ENCODE assay signal across 1 cellular context in the genomic region with DNA sequence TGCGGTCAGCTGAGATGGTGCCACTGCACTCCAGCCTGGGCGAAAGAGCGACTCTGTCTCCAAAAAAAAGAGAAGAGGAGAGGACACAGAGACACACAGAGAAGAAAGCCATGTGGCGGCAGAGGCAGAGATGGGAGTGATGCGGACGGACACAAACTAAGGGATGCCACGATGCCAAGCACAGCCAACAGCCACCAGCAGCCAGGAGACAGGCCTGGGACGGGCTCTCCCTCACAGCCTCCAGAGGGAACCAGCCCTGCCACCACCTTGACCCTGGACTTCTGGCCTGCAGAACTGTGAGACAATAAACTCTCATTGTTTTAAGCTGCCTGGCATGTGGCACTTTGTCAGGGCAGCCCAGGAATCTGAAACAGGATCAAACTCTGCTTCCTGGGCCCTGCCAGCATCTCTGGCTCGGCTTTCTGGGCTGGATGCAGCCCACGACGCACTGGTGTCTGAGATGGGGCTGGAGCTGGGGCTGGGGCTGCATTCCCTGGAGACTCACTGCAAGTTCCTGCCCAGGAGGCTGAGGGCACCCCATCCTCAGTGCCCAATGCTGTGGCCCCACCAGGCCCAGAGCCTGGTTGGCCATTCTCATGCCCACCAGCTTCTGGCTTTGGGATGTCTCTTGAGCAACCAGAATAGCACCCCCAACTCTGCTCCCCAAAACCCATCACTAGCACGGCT.
TF ChIP-seq lines count a peak whose summit lies in the region.

No MANE protein-coding gene starts in this region.

TF ChIP-seq in K562, 482 proteins besides CTCF, POLR2A, EP300 and RAD21:
- TF ChIP-seq POLR2AphosphoS2 (IDR thresholded peaks at IDR 0.05; ENCODE audit: low read length) (no peak), KDM5B (IDR thresholded peaks at IDR 0.05; ENCODE audit: insufficient replicate concordance, low read depth, low read length) (peak; percentile 38), RBFOX2 (IDR thresholded peaks at IDR 0.05; ENCODE audit: low read depth, low read length) (peak; percentile 74), POLR2G (IDR thresholded peaks at IDR 0.05; ENCODE audit: low read depth, low read length) (peak; percentile 68), SUPT5H (IDR thresholded peaks at IDR 0.05) (peak; percentile 50; the same call in 1 of the 2 replicates), TEAD4 (IDR thresholded peaks at IDR 0.05; ENCODE audit: low read length) (0 out of 2 replicates have a peak, but pooled peaks have one; percentile 6), TEAD4 (CRISPR knock-in tag; IDR thresholded peaks at IDR 0.05; ENCODE audit: borderline replicate concordance) (no peak)
- TF ChIP-seq, protein P1, sequence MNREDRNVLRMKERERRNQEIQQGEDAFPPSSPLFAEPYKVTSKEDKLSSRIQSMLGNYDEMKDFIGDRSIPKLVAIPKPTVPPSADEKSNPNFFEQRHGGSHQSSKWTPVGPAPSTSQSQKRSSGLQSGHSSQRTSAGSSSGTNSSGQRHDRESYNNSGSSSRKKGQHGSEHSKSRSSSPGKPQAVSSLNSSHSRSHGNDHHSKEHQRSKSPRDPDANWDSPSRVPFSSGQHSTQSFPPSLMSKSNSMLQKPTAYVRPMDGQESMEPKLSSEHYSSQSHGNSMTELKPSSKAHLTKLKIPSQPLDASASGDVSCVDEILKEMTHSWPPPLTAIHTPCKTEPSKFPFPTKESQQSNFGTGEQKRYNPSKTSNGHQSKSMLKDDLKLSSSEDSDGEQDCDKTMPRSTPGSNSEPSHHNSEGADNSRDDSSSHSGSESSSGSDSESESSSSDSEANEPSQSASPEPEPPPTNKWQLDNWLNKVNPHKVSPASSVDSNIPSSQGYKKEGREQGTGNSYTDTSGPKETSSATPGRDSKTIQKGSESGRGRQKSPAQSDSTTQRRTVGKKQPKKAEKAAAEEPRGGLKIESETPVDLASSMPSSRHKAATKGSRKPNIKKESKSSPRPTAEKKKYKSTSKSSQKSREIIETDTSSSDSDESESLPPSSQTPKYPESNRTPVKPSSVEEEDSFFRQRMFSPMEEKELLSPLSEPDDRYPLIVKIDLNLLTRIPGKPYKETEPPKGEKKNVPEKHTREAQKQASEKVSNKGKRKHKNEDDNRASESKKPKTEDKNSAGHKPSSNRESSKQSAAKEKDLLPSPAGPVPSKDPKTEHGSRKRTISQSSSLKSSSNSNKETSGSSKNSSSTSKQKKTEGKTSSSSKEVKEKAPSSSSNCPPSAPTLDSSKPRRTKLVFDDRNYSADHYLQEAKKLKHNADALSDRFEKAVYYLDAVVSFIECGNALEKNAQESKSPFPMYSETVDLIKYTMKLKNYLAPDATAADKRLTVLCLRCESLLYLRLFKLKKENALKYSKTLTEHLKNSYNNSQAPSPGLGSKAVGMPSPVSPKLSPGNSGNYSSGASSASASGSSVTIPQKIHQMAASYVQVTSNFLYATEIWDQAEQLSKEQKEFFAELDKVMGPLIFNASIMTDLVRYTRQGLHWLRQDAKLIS (CRISPR knock-in tag; IDR thresholded peaks at IDR 0.05), result 0 out of 2 replicates have a peak, but pooled peaks have one; percentile 25
- TF ChIP-seq, protein P2, sequence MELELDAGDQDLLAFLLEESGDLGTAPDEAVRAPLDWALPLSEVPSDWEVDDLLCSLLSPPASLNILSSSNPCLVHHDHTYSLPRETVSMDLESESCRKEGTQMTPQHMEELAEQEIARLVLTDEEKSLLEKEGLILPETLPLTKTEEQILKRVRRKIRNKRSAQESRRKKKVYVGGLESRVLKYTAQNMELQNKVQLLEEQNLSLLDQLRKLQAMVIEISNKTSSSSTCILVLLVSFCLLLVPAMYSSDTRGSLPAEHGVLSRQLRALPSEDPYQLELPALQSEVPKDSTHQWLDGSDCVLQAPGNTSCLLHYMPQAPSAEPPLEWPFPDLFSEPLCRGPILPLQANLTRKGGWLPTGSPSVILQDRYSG (tag; conservative IDR thresholded peaks at IDR 0.05; ENCODE audit: low read depth), result no peak
- TF ChIP-seq, protein P3, sequence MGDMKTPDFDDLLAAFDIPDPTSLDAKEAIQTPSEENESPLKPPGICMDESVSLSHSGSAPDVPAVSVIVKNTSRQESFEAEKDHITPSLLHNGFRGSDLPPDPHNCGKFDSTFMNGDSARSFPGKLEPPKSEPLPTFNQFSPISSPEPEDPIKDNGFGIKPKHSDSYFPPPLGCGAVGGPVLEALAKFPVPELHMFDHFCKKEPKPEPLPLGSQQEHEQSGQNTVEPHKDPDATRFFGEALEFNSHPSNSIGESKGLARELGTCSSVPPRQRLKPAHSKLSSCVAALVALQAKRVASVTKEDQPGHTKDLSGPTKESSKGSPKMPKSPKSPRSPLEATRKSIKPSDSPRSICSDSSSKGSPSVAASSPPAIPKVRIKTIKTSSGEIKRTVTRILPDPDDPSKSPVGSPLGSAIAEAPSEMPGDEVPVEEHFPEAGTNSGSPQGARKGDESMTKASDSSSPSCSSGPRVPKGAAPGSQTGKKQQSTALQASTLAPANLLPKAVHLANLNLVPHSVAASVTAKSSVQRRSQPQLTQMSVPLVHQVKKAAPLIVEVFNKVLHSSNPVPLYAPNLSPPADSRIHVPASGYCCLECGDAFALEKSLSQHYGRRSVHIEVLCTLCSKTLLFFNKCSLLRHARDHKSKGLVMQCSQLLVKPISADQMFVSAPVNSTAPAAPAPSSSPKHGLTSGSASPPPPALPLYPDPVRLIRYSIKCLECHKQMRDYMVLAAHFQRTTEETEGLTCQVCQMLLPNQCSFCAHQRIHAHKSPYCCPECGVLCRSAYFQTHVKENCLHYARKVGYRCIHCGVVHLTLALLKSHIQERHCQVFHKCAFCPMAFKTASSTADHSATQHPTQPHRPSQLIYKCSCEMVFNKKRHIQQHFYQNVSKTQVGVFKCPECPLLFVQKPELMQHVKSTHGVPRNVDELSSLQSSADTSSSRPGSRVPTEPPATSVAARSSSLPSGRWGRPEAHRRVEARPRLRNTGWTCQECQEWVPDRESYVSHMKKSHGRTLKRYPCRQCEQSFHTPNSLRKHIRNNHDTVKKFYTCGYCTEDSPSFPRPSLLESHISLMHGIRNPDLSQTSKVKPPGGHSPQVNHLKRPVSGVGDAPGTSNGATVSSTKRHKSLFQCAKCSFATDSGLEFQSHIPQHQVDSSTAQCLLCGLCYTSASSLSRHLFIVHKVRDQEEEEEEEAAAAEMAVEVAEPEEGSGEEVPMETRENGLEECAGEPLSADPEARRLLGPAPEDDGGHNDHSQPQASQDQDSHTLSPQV (IDR thresholded peaks at IDR 0.05), result peak; percentile 26; the same call in 1 of the 2 replicates
- TF ChIP-seq, protein P4, sequence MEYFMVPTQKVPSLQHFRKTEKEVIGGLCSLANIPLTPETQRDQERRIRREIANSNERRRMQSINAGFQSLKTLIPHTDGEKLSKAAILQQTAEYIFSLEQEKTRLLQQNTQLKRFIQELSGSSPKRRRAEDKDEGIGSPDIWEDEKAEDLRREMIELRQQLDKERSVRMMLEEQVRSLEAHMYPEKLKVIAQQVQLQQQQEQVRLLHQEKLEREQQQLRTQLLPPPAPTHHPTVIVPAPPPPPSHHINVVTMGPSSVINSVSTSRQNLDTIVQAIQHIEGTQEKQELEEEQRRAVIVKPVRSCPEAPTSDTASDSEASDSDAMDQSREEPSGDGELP (CRISPR knock-in tag; IDR thresholded peaks at IDR 0.05; ENCODE audit: borderline replicate concordance), result 0 out of 2 replicates have a peak, but pooled peaks have one; percentile 13
